Comparison of ENCODE assay signal across 1 cellular context in genomic region chr17:37358830-37359681, GRCh38.
TF ChIP-seq lines count a peak whose summit lies in the region.

No MANE protein-coding gene starts in this region.

TF ChIP-seq in HepG2, 621 proteins besides CTCF, POLR2A, EP300 and RAD21 (continues in another document):
- TF ChIP-seq ATRX (CRISPR knock-in tag; IDR thresholded peaks at IDR 0.05; ENCODE audit: borderline replicate concordance) = no peak
- peak; percentile 94; the same call in 1 of the 2 replicates for TF ChIP-seq NFKB2 (CRISPR knock-in tag; IDR thresholded peaks at IDR 0.05; ENCODE audit: borderline replicate concordance)
- no peak for TF ChIP-seq PRPF4 (IDR thresholded peaks at IDR 0.05; ENCODE audit: low read depth, low read length, poor library complexity, severe bottlenecking)
- no peak for TF ChIP-seq SRSF9 (IDR thresholded peaks at IDR 0.05; ENCODE audit: borderline replicate concordance, insufficient read depth, low read depth, low read length, poor library complexity, severe bottlenecking)
- peak; percentile 59 for TF ChIP-seq PAXIP1 (CRISPR knock-in tag; conservative IDR thresholded peaks at IDR 0.05)
- 0 out of 2 replicates have a peak, but pooled peaks have one; percentile 30 for TF ChIP-seq PITX1 (CRISPR knock-in tag; IDR thresholded peaks at IDR 0.05)
- TF ChIP-seq ETV6 (CRISPR knock-in tag; conservative IDR thresholded peaks at IDR 0.05) = no peak
- TF ChIP-seq JUN (CRISPR knock-in tag; IDR thresholded peaks at IDR 0.05) = peak; percentile 47; the same call in 1 of the 2 replicates
- TF ChIP-seq ZMYM4 (CRISPR knock-in tag; IDR thresholded peaks at IDR 0.05) = peak; percentile 11; the same call in 1 of the 2 replicates
- TF ChIP-seq ZBTB14 (CRISPR knock-in tag; IDR thresholded peaks at IDR 0.05) = no peak
- TF ChIP-seq ZMYM3 (CRISPR knock-in tag; IDR thresholded peaks at IDR 0.05) = no peak
- TF ChIP-seq ZNF138 (CRISPR knock-in tag; IDR thresholded peaks at IDR 0.05; ENCODE audit: low read depth) = peak; percentile 78; the same call in 1 of the 2 replicates
- TF ChIP-seq GMEB2 (CRISPR knock-in tag; IDR thresholded peaks at IDR 0.05; ENCODE audit: low read depth) = no peak
- TF ChIP-seq ZNF451 (CRISPR knock-in tag; IDR thresholded peaks at IDR 0.05) = 0 out of 2 replicates have a peak, but pooled peaks have one; percentile 41
- TF ChIP-seq HDAC6 (IDR thresholded peaks at IDR 0.05; ENCODE audit: low read depth, low read length) = no peak
- TF ChIP-seq NFE2L1 (CRISPR knock-in tag; IDR thresholded peaks at IDR 0.05; ENCODE audit: borderline replicate concordance) = no peak; the same call in 1 of the 2 replicates
- peak; percentile 11 for TF ChIP-seq HNRNPK (IDR thresholded peaks at IDR 0.05; ENCODE audit: low read depth, low read length, poor library complexity, severe bottlenecking)
- TF ChIP-seq, protein P1, sequence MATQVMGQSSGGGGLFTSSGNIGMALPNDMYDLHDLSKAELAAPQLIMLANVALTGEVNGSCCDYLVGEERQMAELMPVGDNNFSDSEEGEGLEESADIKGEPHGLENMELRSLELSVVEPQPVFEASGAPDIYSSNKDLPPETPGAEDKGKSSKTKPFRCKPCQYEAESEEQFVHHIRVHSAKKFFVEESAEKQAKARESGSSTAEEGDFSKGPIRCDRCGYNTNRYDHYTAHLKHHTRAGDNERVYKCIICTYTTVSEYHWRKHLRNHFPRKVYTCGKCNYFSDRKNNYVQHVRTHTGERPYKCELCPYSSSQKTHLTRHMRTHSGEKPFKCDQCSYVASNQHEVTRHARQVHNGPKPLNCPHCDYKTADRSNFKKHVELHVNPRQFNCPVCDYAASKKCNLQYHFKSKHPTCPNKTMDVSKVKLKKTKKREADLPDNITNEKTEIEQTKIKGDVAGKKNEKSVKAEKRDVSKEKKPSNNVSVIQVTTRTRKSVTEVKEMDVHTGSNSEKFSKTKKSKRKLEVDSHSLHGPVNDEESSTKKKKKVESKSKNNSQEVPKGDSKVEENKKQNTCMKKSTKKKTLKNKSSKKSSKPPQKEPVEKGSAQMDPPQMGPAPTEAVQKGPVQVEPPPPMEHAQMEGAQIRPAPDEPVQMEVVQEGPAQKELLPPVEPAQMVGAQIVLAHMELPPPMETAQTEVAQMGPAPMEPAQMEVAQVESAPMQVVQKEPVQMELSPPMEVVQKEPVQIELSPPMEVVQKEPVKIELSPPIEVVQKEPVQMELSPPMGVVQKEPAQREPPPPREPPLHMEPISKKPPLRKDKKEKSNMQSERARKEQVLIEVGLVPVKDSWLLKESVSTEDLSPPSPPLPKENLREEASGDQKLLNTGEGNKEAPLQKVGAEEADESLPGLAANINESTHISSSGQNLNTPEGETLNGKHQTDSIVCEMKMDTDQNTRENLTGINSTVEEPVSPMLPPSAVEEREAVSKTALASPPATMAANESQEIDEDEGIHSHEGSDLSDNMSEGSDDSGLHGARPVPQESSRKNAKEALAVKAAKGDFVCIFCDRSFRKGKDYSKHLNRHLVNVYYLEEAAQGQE (IDR thresholded peaks at IDR 0.05; ENCODE audit: borderline replicate concordance in 1 of 2, low read depth in 1 of 2, low read length in 2 of 2) = no peak; a peak in 2 of 4 replicates
- TF ChIP-seq NKX3-1 (CRISPR knock-in tag; IDR thresholded peaks at IDR 0.05) = no peak; the same call in 1 of the 2 replicates
- no peak for TF ChIP-seq RORA (CRISPR knock-in tag; IDR thresholded peaks at IDR 0.05)
- 0 out of 4 replicates have a peak, but pooled peaks of 1 of the 2 experiments have one; percentile 45 for TF ChIP-seq HMGXB4 (CRISPR knock-in tag; IDR thresholded peaks at IDR 0.05; ENCODE audit: borderline replicate concordance in 1 of 2, low read depth in 1 of 2)
- TF ChIP-seq ZNF382 (CRISPR knock-in tag; IDR thresholded peaks at IDR 0.05; ENCODE audit: borderline replicate concordance) = no peak
- TF ChIP-seq ZNF7 (CRISPR knock-in tag; IDR thresholded peaks at IDR 0.05) = no peak
- no peak for TF ChIP-seq CCAR2 (optimal IDR thresholded peaks at IDR 0.05; ENCODE audit: low read depth, low read length)
- TF ChIP-seq POGZ (CRISPR knock-in tag; IDR thresholded peaks at IDR 0.05) = peak; percentile 68
- TF ChIP-seq BRCA1 (CRISPR knock-in tag; IDR thresholded peaks at IDR 0.05) = no peak
- TF ChIP-seq, protein P2, sequence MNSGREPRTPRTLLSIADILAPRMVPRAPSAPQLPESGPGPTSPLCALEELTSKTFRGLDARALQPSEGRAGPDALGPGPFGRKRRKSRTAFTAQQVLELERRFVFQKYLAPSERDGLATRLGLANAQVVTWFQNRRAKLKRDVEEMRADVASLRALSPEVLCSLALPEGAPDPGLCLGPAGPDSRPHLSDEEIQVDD (CRISPR knock-in tag; IDR thresholded peaks at IDR 0.05; ENCODE audit: borderline replicate concordance) = no peak
- TF ChIP-seq ZNF446 (CRISPR knock-in tag; IDR thresholded peaks at IDR 0.05) = 0 out of 2 replicates have a peak, but pooled peaks have one; percentile 64
- TF ChIP-seq SNAI1 (CRISPR knock-in tag; IDR thresholded peaks at IDR 0.05; ENCODE audit: borderline replicate concordance) = peak; percentile 91; the same call in 1 of the 2 replicates
- no peak for TF ChIP-seq SIX1 (CRISPR knock-in tag; IDR thresholded peaks at IDR 0.05; ENCODE audit: borderline replicate concordance)
- TF ChIP-seq, protein P3, sequence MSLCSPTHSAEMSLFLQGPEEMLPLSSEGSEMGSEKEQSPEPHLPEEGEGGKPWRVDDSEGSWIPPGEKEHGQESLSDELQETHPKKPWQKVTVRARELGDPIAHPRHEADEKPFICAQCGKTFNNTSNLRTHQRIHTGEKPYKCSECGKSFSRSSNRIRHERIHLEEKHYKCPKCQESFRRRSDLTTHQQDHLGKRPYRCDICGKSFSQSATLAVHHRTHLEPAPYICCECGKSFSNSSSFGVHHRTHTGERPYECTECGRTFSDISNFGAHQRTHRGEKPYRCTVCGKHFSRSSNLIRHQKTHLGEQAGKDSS (CRISPR knock-in tag; IDR thresholded peaks at IDR 0.05; ENCODE audit: borderline replicate concordance, low read depth) = 0 out of 2 replicates have a peak, but pooled peaks have one; percentile 3
- no peak for TF ChIP-seq ZNF629 (CRISPR knock-in tag; conservative IDR thresholded peaks at IDR 0.05)
- no peak for TF ChIP-seq RFX3 (CRISPR knock-in tag; IDR thresholded peaks at IDR 0.05)
- TF ChIP-seq ZNF746 (CRISPR knock-in tag; IDR thresholded peaks at IDR 0.05) = no peak
- no peak for TF ChIP-seq NONO (IDR thresholded peaks at IDR 0.05)
- TF ChIP-seq NONO (CRISPR knock-in tag; conservative IDR thresholded peaks at IDR 0.05) = peak; percentile 65
- TF ChIP-seq HNRNPUL1 (IDR thresholded peaks at IDR 0.05; ENCODE audit: low read depth, low read length) = no peak
- peak; percentile 18; the same call in 1 of the 2 replicates for TF ChIP-seq TARDBP (CRISPR knock-in tag; IDR thresholded peaks at IDR 0.05)
- TF ChIP-seq ARID4A (CRISPR knock-in tag; IDR thresholded peaks at IDR 0.05; ENCODE audit: borderline replicate concordance) = peak; percentile 96
- peak; percentile 73 for TF ChIP-seq ZNF431 (CRISPR knock-in tag; IDR thresholded peaks at IDR 0.05; ENCODE audit: borderline replicate concordance, low read depth)
- TF ChIP-seq ZNF282 (IDR thresholded peaks at IDR 0.05; ENCODE audit: partially characterized antibody) = no peak
- TF ChIP-seq ZNF792 (CRISPR knock-in tag; IDR thresholded peaks at IDR 0.05) = peak; percentile 50; the same call in 1 of the 2 replicates
- no peak for TF ChIP-seq CBX2 (IDR thresholded peaks at IDR 0.05; ENCODE audit: low read depth, low read length)
- TF ChIP-seq CBX2 (CRISPR knock-in tag; IDR thresholded peaks at IDR 0.05; ENCODE audit: low read depth) = no peak
- peak; percentile 13; the same call in 1 of the 2 replicates for TF ChIP-seq SPEN (CRISPR knock-in tag; IDR thresholded peaks at IDR 0.05; ENCODE audit: low read depth)
- 0 out of 2 replicates have a peak, but pooled peaks have one; percentile 23 for TF ChIP-seq KLF15 (CRISPR knock-in tag; IDR thresholded peaks at IDR 0.05; ENCODE audit: borderline replicate concordance)
- no peak for TF ChIP-seq ZNF468 (CRISPR knock-in tag; IDR thresholded peaks at IDR 0.05)
- TF ChIP-seq ZFP1 (CRISPR knock-in tag; IDR thresholded peaks at IDR 0.05) = no peak
- no peak for TF ChIP-seq JDP2 (CRISPR knock-in tag; IDR thresholded peaks at IDR 0.05; ENCODE audit: borderline replicate concordance)
- no peak for TF ChIP-seq MIXL1 (CRISPR knock-in tag; IDR thresholded peaks at IDR 0.05)
- TF ChIP-seq FOXK2 (IDR thresholded peaks at IDR 0.05) = no peak
- no peak for TF ChIP-seq U2AF1 (optimal IDR thresholded peaks at IDR 0.05; ENCODE audit: low read depth, low read length)
- TF ChIP-seq ZBTB7A (CRISPR knock-in tag; IDR thresholded peaks at IDR 0.05) = no peak
- no peak for TF ChIP-seq HNF4A (CRISPR knock-in tag; IDR thresholded peaks at IDR 0.05)
